9 cellular contexts compared by ENCODE assay signal in genomic region chr19:14497347-14497921, GRCh38. TPM values are rescaled to one million over a fixed set of nuclear protein-coding genes. Genes with fewer than 3 reads are reported as not detected.
DNase-seq lines count a peak whose midpoint lies in the region; ATAC-seq lines count a peak whose summit lies in the region.
"Had no signal": no experiment of that assay in that cellular context is flagged by ENCODE, and none has a peak within 500 bp of the region (broad histone marks: within the 10 kb centered on the region; RNA-seq: fewer than 3 reads in every experiment).

No MANE protein-coding gene starts in this region.

- H3K36me3 Mint-ChIP-seq in T-helper 1 cell treated with Interleukin-12 subunit alpha and Interleukin-12 subunit beta and Interleukin-4 antibody, amounts not matched to agents 30 μg/mL and 1 μg/mL, for 36 hours (ENCODE audit: low read depth), result peaks cover 3% of the 10 kb centered on the region
- H3K36me3 Mint-ChIP-seq in activated CD4-positive, alpha-beta memory T cell treated with anti-CD3 and anti-CD28 coated beads for 36 hours, result no peaks in the 10 kb centered on the region
- H3K36me3 Mint-ChIP-seq in stimulated activated effector memory CD8-positive, alpha-beta T cell treated with anti-CD3 and anti-CD28 coated beads, Interleukin-12 subunit alpha, Interleukin-12 subunit beta, amount 100 ng/mL, for 72 hours, result no peaks in the 10 kb centered on the region

- H3K27me3 Mint-ChIP-seq in T-helper 1 cell treated with Interleukin-12 subunit alpha and Interleukin-12 subunit beta and Interleukin-4 antibody, amounts not matched to agents 30 μg/mL and 1 μg/mL, for 36 hours (ENCODE audit: low read depth), result no peaks in the 10 kb centered on the region
- no peaks in the 10 kb centered on the region for H3K27me3 Mint-ChIP-seq in activated CD4-positive, alpha-beta memory T cell treated with anti-CD3 and anti-CD28 coated beads for 36 hours

- CTCF ChIA-PET in activated CD4-positive, alpha-beta memory T cell treated with anti-CD3 and anti-CD28 coated beads for 36 hours (lab: Charles Lee), result interaction anchor here (4.7 kb wide), 1 partner anchor 8 kb away, joined by 35 read pairs; no protein-coding TSS in a partner anchor

- POLR2A ChIA-PET in activated CD4-positive, alpha-beta memory T cell treated with anti-CD3 and anti-CD28 coated beads for 36 hours (lab: Charles Lee), result interaction anchor here (2.4 to 3.3 kb wide), 2 partner anchors 9 to 21 kb away, joined by 9 to 18 read pairs; partner anchors contain the start of gene DNAJB1

- intact Hi-C loops in activated CD4-positive, alpha-beta memory T cell treated with anti-CD3 and anti-CD28 coated beads for 36 hours (cut with micrococcal nuclease), result no loop called here
- intact Hi-C loops in left colon (cut with DNase I, micrococcal nuclease), result no loop called here

- DNase-seq in T-helper 1 cell (no peak), left colon (peak; percentile 75 to 82), GDM1 (lab: John Stamatoyannopoulos, UW) (no peak)
- DNase-seq in activated CD4-positive, alpha-beta memory T cell treated with anti-CD3 and anti-CD28 coated beads for 36 hours, result no peak
- no peak for DNase-seq in stimulated activated effector memory CD8-positive, alpha-beta T cell treated with anti-CD3 and anti-CD28 coated beads, Interleukin-12 subunit alpha, Interleukin-12 subunit beta, amount 100 ng/mL, for 72 hours (ENCODE audit: low spot score in 2 of 2)
- DNase-seq: NCI-H1417 treated with DMSO at 0.1 percent for 48 hours had no signal

- peak overlapping the region; percentile 75 for H3K4me3 Mint-ChIP-seq in T-helper 1 cell treated with Interleukin-12 subunit alpha and Interleukin-12 subunit beta and Interleukin-4 antibody, amounts not matched to agents 30 μg/mL and 1 μg/mL, for 36 hours
- peak overlapping the region; percentile 75 for H3K4me3 Mint-ChIP-seq in activated CD4-positive, alpha-beta memory T cell treated with anti-CD3 and anti-CD28 coated beads for 36 hours
- H3K4me3 Mint-ChIP-seq in stimulated activated effector memory CD8-positive, alpha-beta T cell treated with anti-CD3 and anti-CD28 coated beads, Interleukin-12 subunit alpha, Interleukin-12 subunit beta, amount 100 ng/mL, for 72 hours, result peak overlapping the region; percentile 72

- peaks cover 17% of the 10 kb centered on the region for H3K4me1 Mint-ChIP-seq in T-helper 1 cell treated with Interleukin-12 subunit alpha and Interleukin-12 subunit beta and Interleukin-4 antibody, amounts not matched to agents 30 μg/mL and 1 μg/mL, for 36 hours (ENCODE audit: low read depth)
- H3K4me1 Mint-ChIP-seq in activated CD4-positive, alpha-beta memory T cell treated with anti-CD3 and anti-CD28 coated beads for 36 hours (ENCODE audit: low read depth), result peaks cover 17% of the 10 kb centered on the region
- H3K4me1 Mint-ChIP-seq in stimulated activated effector memory CD8-positive, alpha-beta T cell treated with anti-CD3 and anti-CD28 coated beads, Interleukin-12 subunit alpha, Interleukin-12 subunit beta, amount 100 ng/mL, for 72 hours, result peaks cover 18% of the 10 kb centered on the region

- ATAC-seq in left colon, result peak; percentile 63
- no peak for ATAC-seq in stimulated activated effector memory CD8-positive, alpha-beta T cell treated with anti-CD3 and anti-CD28 coated beads, Interleukin-12 subunit alpha, Interleukin-12 subunit beta, amount 100 ng/mL, for 72 hours
- no peak for ATAC-seq in GM18870 (IDR thresholded peaks at IDR 0.05; ENCODE audit: unreplicated experiment)
- ATAC-seq in GM18520 (IDR thresholded peaks at IDR 0.05; ENCODE audit: unreplicated experiment), result no peak

- no peaks in the 10 kb centered on the region for H3K9me3 Mint-ChIP-seq in T-helper 1 cell treated with Interleukin-12 subunit alpha and Interleukin-12 subunit beta and Interleukin-4 antibody, amounts not matched to agents 30 μg/mL and 1 μg/mL, for 36 hours
- H3K9me3 Mint-ChIP-seq in activated CD4-positive, alpha-beta memory T cell treated with anti-CD3 and anti-CD28 coated beads for 36 hours, result no peaks in the 10 kb centered on the region
- H3K9me3 Mint-ChIP-seq in stimulated activated effector memory CD8-positive, alpha-beta T cell treated with anti-CD3 and anti-CD28 coated beads, Interleukin-12 subunit alpha, Interleukin-12 subunit beta, amount 100 ng/mL, for 72 hours, result no peaks in the 10 kb centered on the region

- H3K27ac Mint-ChIP-seq in T-helper 1 cell treated with Interleukin-12 subunit alpha and Interleukin-12 subunit beta and Interleukin-4 antibody, amounts not matched to agents 30 μg/mL and 1 μg/mL, for 36 hours, result no peak overlapping the region
- H3K27ac Mint-ChIP-seq in activated CD4-positive, alpha-beta memory T cell treated with anti-CD3 and anti-CD28 coated beads for 36 hours, result no peak overlapping the region
- no peak overlapping the region for H3K27ac Mint-ChIP-seq in stimulated activated effector memory CD8-positive, alpha-beta T cell treated with anti-CD3 and anti-CD28 coated beads, Interleukin-12 subunit alpha, Interleukin-12 subunit beta, amount 100 ng/mL, for 72 hours

RNA-seq across cellular contexts. Expression of gene GIPC1, which starts 1.5 kb away (rescaled TPM):
- total RNA-seq in activated CD4-positive, alpha-beta memory T cell treated with anti-CD3 and anti-CD28 coated beads for 36 hours, result 10 to 100 TPM; 31.5 to 35.2 TPM
- 100 to 1,000 TPM; 310 to 395 TPM for total RNA-seq in left colon

RNA-seq across cellular contexts. Expression of gene DNAJB1, which starts 20.8 kb away (rescaled TPM):
- 10 to 100 TPM; 71.2 to 76.5 TPM for total RNA-seq in activated CD4-positive, alpha-beta memory T cell treated with anti-CD3 and anti-CD28 coated beads for 36 hours
- total RNA-seq in left colon, result 100 to 1,000 TPM; 122 to 123 TPM

RNA-seq across cellular contexts. Expression of gene PTGER1, which starts 22.3 kb away (rescaled TPM):
- total RNA-seq in activated CD4-positive, alpha-beta memory T cell treated with anti-CD3 and anti-CD28 coated beads for 36 hours, result under 1 TPM; 0.29 to 0.41 TPM
- under 1 TPM; 0.52 to 0.84 TPM for total RNA-seq in left colon

RNA-seq across cellular contexts. Expression of gene TECR, which starts 32.0 kb away (rescaled TPM):
- 100 to 1,000 TPM; 120 TPM for total RNA-seq in activated CD4-positive, alpha-beta memory T cell treated with anti-CD3 and anti-CD28 coated beads for 36 hours
- 100 to 1,000 TPM; 119 to 161 TPM for total RNA-seq in left colon

Comparison
In these comparisons a context has a peak if more than half of its experiments do, and no peak if none do; other contexts are left out.
1. DNase-seq: peak in left colon (2 of 2); none in T-helper 1 cell (0 of 5), activated CD4-positive, alpha-beta memory T cell treated with anti-CD3 and anti-CD28 coated beads for 36 hours (single experiment), stimulated activated effector memory CD8-positive, alpha-beta T cell treated with anti-CD3 and anti-CD28 coated beads, Interleukin-12 subunit alpha, Interleukin-12 subunit beta, amount 100 ng/mL, for 72 hours (0 of 2) and GDM1 (single experiment).
2. RNA of gene GIPC1, which starts 1.5 kb away (total RNA-seq): 310 to 395 TPM in left colon; 31.5 to 35.2 TPM in activated CD4-positive, alpha-beta memory T cell treated with anti-CD3 and anti-CD28 coated beads for 36 hours; every median in the first group is over 4 times any median in the second.
3. Peak in every context shown above with its lines, with median percentiles within 50 percentile points of each other: H3K4me3 Mint-ChIP-seq.